Comparison of ENCODE assay signal across 1 cellular context in genomic region chr6:80106418-80107235, GRCh38.
TF ChIP-seq lines count a peak whose summit lies in the region.

Gene BCKDHB, plus strand, starts transcription at chr6:80106671. Its CDS starts 23 bp downstream, at chr6:80106694.

TF ChIP-seq in HepG2, 621 proteins besides CTCF, POLR2A, EP300 and RAD21 (continued from another document and continues in another):
- TF ChIP-seq, protein P1, sequence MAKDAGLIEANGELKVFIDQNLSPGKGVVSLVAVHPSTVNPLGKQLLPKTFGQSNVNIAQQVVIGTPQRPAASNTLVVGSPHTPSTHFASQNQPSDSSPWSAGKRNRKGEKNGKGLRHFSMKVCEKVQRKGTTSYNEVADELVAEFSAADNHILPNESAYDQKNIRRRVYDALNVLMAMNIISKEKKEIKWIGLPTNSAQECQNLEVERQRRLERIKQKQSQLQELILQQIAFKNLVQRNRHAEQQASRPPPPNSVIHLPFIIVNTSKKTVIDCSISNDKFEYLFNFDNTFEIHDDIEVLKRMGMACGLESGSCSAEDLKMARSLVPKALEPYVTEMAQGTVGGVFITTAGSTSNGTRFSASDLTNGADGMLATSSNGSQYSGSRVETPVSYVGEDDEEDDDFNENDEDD (CRISPR knock-in tag; IDR thresholded peaks at IDR 0.05; ENCODE audit: borderline replicate concordance) = peak; percentile 42; the same call in 1 of the 2 replicates
- TF ChIP-seq HOXA5 (CRISPR knock-in tag; IDR thresholded peaks at IDR 0.05) (peak; percentile 88; the same call in 1 of the 2 replicates), MEIS2 (CRISPR knock-in tag; IDR thresholded peaks at IDR 0.05) (peak; percentile 73; the same call in 1 of the 2 replicates), NFKB2 (CRISPR knock-in tag; IDR thresholded peaks at IDR 0.05; ENCODE audit: borderline replicate concordance) (peak; percentile 76; the same call in 1 of the 2 replicates), ZNF143 (CRISPR knock-in tag; IDR thresholded peaks at IDR 0.05) (peak; percentile 30; the same call in 1 of the 2 replicates), JDP2 (CRISPR knock-in tag; IDR thresholded peaks at IDR 0.05; ENCODE audit: borderline replicate concordance) (no peak), SOX6 (IDR thresholded peaks at IDR 0.05) (no peak), SOX6 (CRISPR knock-in tag; IDR thresholded peaks at IDR 0.05) (peak; percentile 59), MTA3 (CRISPR knock-in tag; IDR thresholded peaks at IDR 0.05) (no peak), ETS1 (CRISPR knock-in tag; IDR thresholded peaks at IDR 0.05) (no peak), AGO2 (optimal IDR thresholded peaks at IDR 0.05; ENCODE audit: low read depth, low read length) (peak; percentile 42), FOSL2 (CRISPR knock-in tag; IDR thresholded peaks at IDR 0.05) (peak; percentile 51), ZKSCAN5 (CRISPR knock-in tag; IDR thresholded peaks at IDR 0.05) (no peak), RNF2 (conservative IDR thresholded peaks at IDR 0.05; ENCODE audit: low read depth) (peak; percentile 83; the same call in 1 of the 2 replicates), ZNF468 (CRISPR knock-in tag; IDR thresholded peaks at IDR 0.05) (no peak), ZFYVE20 (CRISPR knock-in tag; IDR thresholded peaks at IDR 0.05; ENCODE audit: borderline replicate concordance, low read depth) (no peak), ZNF484 (CRISPR knock-in tag; IDR thresholded peaks at IDR 0.05; ENCODE audit: borderline replicate concordance, low read depth) (no peak), ZKSCAN1 (IDR thresholded peaks at IDR 0.05; ENCODE audit: low read length) (no peak), THAP9 (CRISPR knock-in tag; IDR thresholded peaks at IDR 0.05; ENCODE audit: borderline replicate concordance) (peak; percentile 78; the same call in 1 of the 2 replicates), POLR2AphosphoS5 (IDR thresholded peaks at IDR 0.05; ENCODE audit: low read depth, low read length) (peak; percentile 90), IRF2 (CRISPR knock-in tag; IDR thresholded peaks at IDR 0.05) (peak; percentile 27; the same call in 1 of the 2 replicates), ZNF274 (CRISPR knock-in tag; IDR thresholded peaks at IDR 0.05) (peak; percentile 89), PHF21A (CRISPR knock-in tag; IDR thresholded peaks at IDR 0.05) (peak; percentile 73; the same call in 1 of the 2 replicates), ZNF724P (CRISPR knock-in tag; IDR thresholded peaks at IDR 0.05; ENCODE audit: borderline replicate concordance) (peak; percentile 23; the same call in 1 of the 2 replicates), ZNF530 (CRISPR knock-in tag; IDR thresholded peaks at IDR 0.05; ENCODE audit: low read depth) (no peak), ZNF687 (CRISPR knock-in tag; IDR thresholded peaks at IDR 0.05) (peak; percentile 85), NFE2 (CRISPR knock-in tag; IDR thresholded peaks at IDR 0.05) (no peak), ZNF362 (CRISPR knock-in tag; IDR thresholded peaks at IDR 0.05; ENCODE audit: borderline replicate concordance) (no peak), ZNF883 (CRISPR knock-in tag; IDR thresholded peaks at IDR 0.05; ENCODE audit: not compliant biosample characterization) (peak; percentile 63), ZBTB42 (CRISPR knock-in tag; IDR thresholded peaks at IDR 0.05) (no peak), ZKSCAN8 (CRISPR knock-in tag; IDR thresholded peaks at IDR 0.05; ENCODE audit: borderline replicate concordance) (no peak), ARID2 (CRISPR knock-in tag; IDR thresholded peaks at IDR 0.05; ENCODE audit: borderline replicate concordance) (no peak; the same call in 1 of the 2 replicates), ZBTB21 (CRISPR knock-in tag; IDR thresholded peaks at IDR 0.05) (no peak), CREB1 (IDR thresholded peaks at IDR 0.05) (peak; percentile 78), CREB1 (CRISPR knock-in tag; IDR thresholded peaks at IDR 0.05) (peak; percentile 91), ZNF331 (CRISPR knock-in tag; IDR thresholded peaks at IDR 0.05) (peak; percentile 52), ZFP90 (CRISPR knock-in tag; IDR thresholded peaks at IDR 0.05; ENCODE audit: borderline replicate concordance) (peak; percentile 58; the same call in 1 of the 2 replicates), ZNF101 (CRISPR knock-in tag; IDR thresholded peaks at IDR 0.05; ENCODE audit: borderline replicate concordance, low read depth) (no peak), ZNF296 (CRISPR knock-in tag; conservative IDR thresholded peaks at IDR 0.05) (0 out of 2 replicates have a peak, but pooled peaks have one; percentile 8), ZSCAN29 (CRISPR knock-in tag; conservative IDR thresholded peaks at IDR 0.05) (peak; percentile 67; the same call in 1 of the 2 replicates)
- TF ChIP-seq, protein P2, sequence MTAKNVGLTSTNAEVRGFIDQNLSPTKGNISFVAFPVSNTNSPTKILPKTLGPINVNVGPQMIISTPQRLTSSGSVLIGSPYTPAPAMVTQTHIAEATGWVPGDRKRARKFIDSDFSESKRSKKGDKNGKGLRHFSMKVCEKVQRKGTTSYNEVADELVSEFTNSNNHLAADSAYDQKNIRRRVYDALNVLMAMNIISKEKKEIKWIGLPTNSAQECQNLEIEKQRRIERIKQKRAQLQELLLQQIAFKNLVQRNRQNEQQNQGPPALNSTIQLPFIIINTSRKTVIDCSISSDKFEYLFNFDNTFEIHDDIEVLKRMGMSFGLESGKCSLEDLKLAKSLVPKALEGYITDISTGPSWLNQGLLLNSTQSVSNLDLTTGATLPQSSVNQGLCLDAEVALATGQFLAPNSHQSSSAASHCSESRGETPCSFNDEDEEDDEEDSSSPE (CRISPR knock-in tag; IDR thresholded peaks at IDR 0.05) = peak; percentile 58
- TF ChIP-seq, protein P3, sequence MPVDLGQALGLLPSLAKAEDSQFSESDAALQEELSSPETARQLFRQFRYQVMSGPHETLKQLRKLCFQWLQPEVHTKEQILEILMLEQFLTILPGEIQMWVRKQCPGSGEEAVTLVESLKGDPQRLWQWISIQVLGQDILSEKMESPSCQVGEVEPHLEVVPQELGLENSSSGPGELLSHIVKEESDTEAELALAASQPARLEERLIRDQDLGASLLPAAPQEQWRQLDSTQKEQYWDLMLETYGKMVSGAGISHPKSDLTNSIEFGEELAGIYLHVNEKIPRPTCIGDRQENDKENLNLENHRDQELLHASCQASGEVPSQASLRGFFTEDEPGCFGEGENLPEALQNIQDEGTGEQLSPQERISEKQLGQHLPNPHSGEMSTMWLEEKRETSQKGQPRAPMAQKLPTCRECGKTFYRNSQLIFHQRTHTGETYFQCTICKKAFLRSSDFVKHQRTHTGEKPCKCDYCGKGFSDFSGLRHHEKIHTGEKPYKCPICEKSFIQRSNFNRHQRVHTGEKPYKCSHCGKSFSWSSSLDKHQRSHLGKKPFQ (CRISPR knock-in tag; IDR thresholded peaks at IDR 0.05; ENCODE audit: insufficient replicate concordance) = peak; percentile 63
- TF ChIP-seq, protein P4, sequence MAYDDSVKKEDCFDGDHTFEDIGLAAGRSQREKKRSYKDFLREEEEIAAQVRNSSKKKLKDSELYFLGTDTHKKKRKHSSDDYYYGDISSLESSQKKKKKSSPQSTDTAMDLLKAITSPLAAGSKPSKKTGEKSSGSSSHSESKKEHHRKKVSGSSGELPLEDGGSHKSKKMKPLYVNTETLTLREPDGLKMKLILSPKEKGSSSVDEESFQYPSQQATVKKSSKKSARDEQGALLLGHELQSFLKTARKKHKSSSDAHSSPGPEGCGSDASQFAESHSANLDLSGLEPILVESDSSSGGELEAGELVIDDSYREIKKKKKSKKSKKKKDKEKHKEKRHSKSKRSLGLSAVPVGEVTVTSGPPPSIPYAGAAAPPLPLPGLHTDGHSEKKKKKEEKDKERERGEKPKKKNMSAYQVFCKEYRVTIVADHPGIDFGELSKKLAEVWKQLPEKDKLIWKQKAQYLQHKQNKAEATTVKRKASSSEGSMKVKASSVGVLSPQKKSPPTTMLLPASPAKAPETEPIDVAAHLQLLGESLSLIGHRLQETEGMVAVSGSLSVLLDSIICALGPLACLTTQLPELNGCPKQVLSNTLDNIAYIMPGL (CRISPR knock-in tag; IDR thresholded peaks at IDR 0.05; ENCODE audit: borderline replicate concordance in 1 of 2, low read depth in 1 of 2) = peak; percentile 68 to 70; a peak in 3 of 4 replicates
- TF ChIP-seq, protein P5, sequence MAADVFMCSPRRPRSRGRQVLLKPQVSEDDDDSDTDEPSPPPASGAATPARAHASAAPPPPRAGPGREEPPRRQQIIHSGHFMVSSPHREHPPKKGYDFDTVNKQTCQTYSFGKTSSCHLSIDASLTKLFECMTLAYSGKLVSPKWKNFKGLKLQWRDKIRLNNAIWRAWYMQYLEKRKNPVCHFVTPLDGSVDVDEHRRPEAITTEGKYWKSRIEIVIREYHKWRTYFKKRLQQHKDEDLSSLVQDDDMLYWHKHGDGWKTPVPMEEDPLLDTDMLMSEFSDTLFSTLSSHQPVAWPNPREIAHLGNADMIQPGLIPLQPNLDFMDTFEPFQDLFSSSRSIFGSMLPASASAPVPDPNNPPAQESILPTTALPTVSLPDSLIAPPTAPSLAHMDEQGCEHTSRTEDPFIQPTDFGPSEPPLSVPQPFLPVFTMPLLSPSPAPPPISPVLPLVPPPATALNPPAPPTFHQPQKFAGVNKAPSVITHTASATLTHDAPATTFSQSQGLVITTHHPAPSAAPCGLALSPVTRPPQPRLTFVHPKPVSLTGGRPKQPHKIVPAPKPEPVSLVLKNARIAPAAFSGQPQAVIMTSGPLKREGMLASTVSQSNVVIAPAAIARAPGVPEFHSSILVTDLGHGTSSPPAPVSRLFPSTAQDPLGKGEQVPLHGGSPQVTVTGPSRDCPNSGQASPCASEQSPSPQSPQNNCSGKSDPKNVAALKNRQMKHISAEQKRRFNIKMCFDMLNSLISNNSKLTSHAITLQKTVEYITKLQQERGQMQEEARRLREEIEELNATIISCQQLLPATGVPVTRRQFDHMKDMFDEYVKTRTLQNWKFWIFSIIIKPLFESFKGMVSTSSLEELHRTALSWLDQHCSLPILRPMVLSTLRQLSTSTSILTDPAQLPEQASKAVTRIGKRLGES (CRISPR knock-in tag; IDR thresholded peaks at IDR 0.05; ENCODE audit: borderline replicate concordance) = peak; percentile 72; the same call in 1 of the 2 replicates
